In genomic region chr12:122226366-122227222, GRCh38 we compare ENCODE assay signal across 8 cellular contexts. TPM values are rescaled to one million over a fixed set of nuclear protein-coding genes. Genes with fewer than 3 reads are reported as not detected.
DNase-seq lines count a peak whose midpoint lies in the region; ATAC-seq and TF ChIP-seq lines count a peak whose summit lies in the region.

No MANE protein-coding gene starts in this region.

- no peaks in the 10 kb centered on the region for H3K36me3 ChIP-seq in SU-DHL-6 (ENCODE audit: low read length)
- peaks cover 31% of the 10 kb centered on the region for H3K36me3 ChIP-seq in iPS-15b (ENCODE audit: control insufficient read depth, insufficient read depth, low read length)
- peaks cover 25% of the 10 kb centered on the region for H3K36me3 ChIP-seq in suprapubic skin

- CTCF ChIA-PET in activated CD4-positive, alpha-beta T cell treated with anti-CD3 and anti-CD28 coated beads, Interleukin-2, amount 10 ng/mL, durations not matched to agents 7 days and 5 days (lab: Charles Lee) = interaction anchor here (0.7 to 2.8 kb wide), 11 partner anchors 9 to 172 kb away, joined by 3 to 12 read pairs (median 4); no protein-coding TSS in a partner anchor

- no peaks in the 10 kb centered on the region for H3K9me3 ChIP-seq in SU-DHL-6 (ENCODE audit: insufficient read depth, low read length)
- H3K9me3 ChIP-seq in iPS-15b (ENCODE audit: control insufficient read depth, insufficient read depth, low read length) = no peaks in the 10 kb centered on the region
- H3K9me3 ChIP-seq in suprapubic skin = no peaks in the 10 kb centered on the region

- peak overlapping the region; percentile 56 for H3K4me2 ChIP-seq in SU-DHL-6 (ENCODE audit: low read depth, low read length, poor library complexity, severe bottlenecking)

- no peaks in the 10 kb centered on the region for H3K9me2 ChIP-seq in SU-DHL-6 (replicated peaks; ENCODE audit: insufficient read depth, low read length)

- no peak for TF ChIP-seq POLR2A in suprapubic skin (IDR thresholded peaks at IDR 0.05)

- H3K4me3 Mint-ChIP-seq in activated CD4-positive, alpha-beta T cell treated with anti-CD3 and anti-CD28 coated beads, Interleukin-2, amount 10 ng/mL, durations not matched to agents 7 days and 5 days = peak overlapping the region; percentile 92

- POLR2A ChIA-PET in activated CD4-positive, alpha-beta T cell treated with anti-CD3 and anti-CD28 coated beads, Interleukin-2, amount 10 ng/mL, durations not matched to agents 7 days and 5 days (lab: Charles Lee) = interaction anchor here (1.0 kb wide), 1 partner anchor 274 kb away, joined by 4 read pairs; the partner anchor contains the start of gene ZCCHC8

- H3K4me3 ChIP-seq in SU-DHL-6 (ENCODE audit: insufficient read depth, low read length, poor library complexity, severe bottlenecking) (peak overlapping the region; percentile 48), iPS-15b (ENCODE audit: low read depth, low read length) (peak overlapping the region; percentile 49), suprapubic skin (peak overlapping the region; percentile 93)

- H3K9me3 Mint-ChIP-seq in activated CD4-positive, alpha-beta T cell treated with anti-CD3 and anti-CD28 coated beads, Interleukin-2, amount 10 ng/mL, durations not matched to agents 7 days and 5 days = no peaks in the 10 kb centered on the region

- H3F3A ChIP-seq in SU-DHL-6 (ENCODE audit: insufficient read depth) = peaks cover 3% of the 10 kb centered on the region; the same call in 1 of the 2 replicates

- peak overlapping the region; percentile 51 for H3K9ac ChIP-seq in SU-DHL-6 (ENCODE audit: low read length)
- no peak overlapping the region for H3K9ac ChIP-seq in iPS-15b (ENCODE audit: low read depth, low read length)

- H2AFZ ChIP-seq in SU-DHL-6 (ENCODE audit: low read depth, low read length, severe bottlenecking) = peak overlapping the region; percentile 44

- peaks cover 27% of the 10 kb centered on the region for H3K36me3 Mint-ChIP-seq in activated CD4-positive, alpha-beta T cell treated with anti-CD3 and anti-CD28 coated beads, Interleukin-2, amount 10 ng/mL, durations not matched to agents 7 days and 5 days (ENCODE audit: low read depth)

- 42% methylated on average over 13 of the region's 58 CpGs for WGBS in suprapubic skin

- no peak for DNase-seq in activated CD4-positive, alpha-beta T cell treated with anti-CD3 and anti-CD28 coated beads, Interleukin-2, amount 10 ng/mL, durations not matched to agents 7 days and 5 days
- DNase-seq in activated CD4-positive, alpha-beta T cell treated with anti-CD3 and anti-CD28 coated beads for 4 hours = no peak
- DNase-seq in suprapubic skin (ENCODE audit: low spot score in 2 of 2) (no peak), HT-29 (ENCODE audit: low spot score) (no peak)

- TF ChIP-seq CTCF in SU-DHL-6 (IDR thresholded peaks at IDR 0.05; ENCODE audit: insufficient read depth, low read length, poor library complexity, severe bottlenecking) (no peak), suprapubic skin (IDR thresholded peaks at IDR 0.05) (no peak)

- no peaks in the 10 kb centered on the region for H4K20me1 ChIP-seq in SU-DHL-6 (ENCODE audit: low read depth, low read length)

- no peaks in the 10 kb centered on the region for H3K27me3 Mint-ChIP-seq in activated CD4-positive, alpha-beta T cell treated with anti-CD3 and anti-CD28 coated beads, Interleukin-2, amount 10 ng/mL, durations not matched to agents 7 days and 5 days

- H3K27me3 ChIP-seq in SU-DHL-6 (ENCODE audit: low read length) = no peaks in the 10 kb centered on the region
- H3K27me3 ChIP-seq in iPS-15b (ENCODE audit: control insufficient read depth, insufficient read depth, low read length) = peaks cover 8% of the 10 kb centered on the region
- no peaks in the 10 kb centered on the region for H3K27me3 ChIP-seq in suprapubic skin

- H3K4me1 ChIP-seq in iPS-15b (ENCODE audit: control insufficient read depth, insufficient read depth, low read length) (peaks cover 5% of the 10 kb centered on the region), suprapubic skin (peaks cover 23% of the 10 kb centered on the region)

- H3K4me1 Mint-ChIP-seq in activated CD4-positive, alpha-beta T cell treated with anti-CD3 and anti-CD28 coated beads, Interleukin-2, amount 10 ng/mL, durations not matched to agents 7 days and 5 days = peaks cover 40% of the 10 kb centered on the region

- peaks cover 26% of the 10 kb centered on the region for H3K79me2 ChIP-seq in SU-DHL-6 (ENCODE audit: insufficient read depth, low read length)

- ATAC-seq in HG02571 (IDR thresholded peaks at IDR 0.05; ENCODE audit: unreplicated experiment) = no peak
- no peak for ATAC-seq in GM21717 (IDR thresholded peaks at IDR 0.05; ENCODE audit: unreplicated experiment)

- TF ChIP-seq EP300 in suprapubic skin (IDR thresholded peaks at IDR 0.05) = no peak

- H3K27ac ChIP-seq in SU-DHL-6 (ENCODE audit: low read depth, low read length) (no peak overlapping the region), suprapubic skin (no peak overlapping the region)

- H3K27ac Mint-ChIP-seq in activated CD4-positive, alpha-beta T cell treated with anti-CD3 and anti-CD28 coated beads, Interleukin-2, amount 10 ng/mL, durations not matched to agents 7 days and 5 days = peak overlapping the region; percentile 31

RNA-seq across cellular contexts. Expression of gene DIABLO, which starts 0.7 kb away (rescaled TPM):
- total RNA-seq in activated CD4-positive, alpha-beta T cell treated with anti-CD3 and anti-CD28 coated beads, Interleukin-2, amount 10 ng/mL, durations not matched to agents 7 days and 5 days = 10 to 100 TPM; 36.1 to 37.7 TPM
- 10 to 100 TPM; 33.3 to 58.3 (median 53.3) TPM for total RNA-seq in suprapubic skin
- 47.0 TPM in 2 replicates for total RNA-seq in HT-29 (2014; rRNA removed; shearing (Covaris generic))

RNA-seq across cellular contexts. Expression of gene B3GNT4, which starts 23.1 kb away (rescaled TPM):
- under 1 TPM; 0.50 to 0.71 TPM for total RNA-seq in activated CD4-positive, alpha-beta T cell treated with anti-CD3 and anti-CD28 coated beads, Interleukin-2, amount 10 ng/mL, durations not matched to agents 7 days and 5 days
- 10 to 100 TPM in 1 of 4 donors, 1 to 10 TPM in 3; 3.3 to 12.9 (median 5.6) TPM for total RNA-seq in suprapubic skin
- total RNA-seq in HT-29 (2014; rRNA removed; shearing (Covaris generic)) = 1.4 and 2.1 TPM in 2 replicates

RNA-seq across cellular contexts. Expression of gene VPS33A, which starts 39.7 kb away (rescaled TPM):
- 10 to 100 TPM; 29.7 to 33.1 TPM for total RNA-seq in activated CD4-positive, alpha-beta T cell treated with anti-CD3 and anti-CD28 coated beads, Interleukin-2, amount 10 ng/mL, durations not matched to agents 7 days and 5 days
- total RNA-seq in suprapubic skin = 10 to 100 TPM; 13.6 to 19.4 (median 15.1) TPM
- total RNA-seq in HT-29 (2014; rRNA removed; shearing (Covaris generic)) = 13.6 and 18.4 TPM in 2 replicates

RNA-seq across cellular contexts. Expression of gene LRRC43, which starts 43.7 kb away (rescaled TPM):
- total RNA-seq in activated CD4-positive, alpha-beta T cell treated with anti-CD3 and anti-CD28 coated beads, Interleukin-2, amount 10 ng/mL, durations not matched to agents 7 days and 5 days = not detected
- 1 to 10 TPM in 1 of 4 donors, not detected in 3; 1.1 TPM for total RNA-seq in suprapubic skin
- not detected in 2 replicates for total RNA-seq in HT-29 (2014; rRNA removed; shearing (Covaris generic))

RNA-seq across cellular contexts. Expression of gene IL31, which starts 52.6 kb away (rescaled TPM):
- total RNA-seq in activated CD4-positive, alpha-beta T cell treated with anti-CD3 and anti-CD28 coated beads, Interleukin-2, amount 10 ng/mL, durations not matched to agents 7 days and 5 days = not detected
- total RNA-seq in suprapubic skin = not detected
- total RNA-seq in HT-29 (2014; rRNA removed; shearing (Covaris generic)) = not detected in 2 replicates
